In genomic region chr13:21330126-21330861, GRCh38 we compare ENCODE assay signal across 9 cellular contexts.
DNase-seq lines count a peak whose midpoint lies in the region; ATAC-seq lines count a peak whose summit lies in the region.
"Had no signal": no experiment of that assay in that cellular context is flagged by ENCODE, and none has a peak within 500 bp of the region (broad histone marks: within the 10 kb centered on the region; RNA-seq: fewer than 3 reads in every experiment).

No MANE protein-coding gene starts in this region.

- ATAC-seq in GM19035 (IDR thresholded peaks at IDR 0.05; ENCODE audit: unreplicated experiment): peak; percentile 87
- peak; percentile 85 for ATAC-seq in HG02885 (IDR thresholded peaks at IDR 0.05; ENCODE audit: poor library complexity, unreplicated experiment)
- no peak for ATAC-seq in T-helper 17 cell
- ATAC-seq in Right ventricle myocardium superior (ENCODE audit: poor library complexity): no peak

- peaks cover 25% of the 10 kb centered on the region for H3K4me1 ChIP-seq in CD4-positive, alpha-beta memory T cell (ENCODE audit: insufficient read depth, low read length)
- H3K4me1 ChIP-seq: breast epithelium had no signal

- H3K4me3 ChIP-seq in CD4-positive, alpha-beta memory T cell (ENCODE audit: low read length in 2 of 2): peak overlapping the region in 1 of 2 donors; percentile 1
- H3K4me3 ChIP-seq: breast epithelium had no signal

- H3K36me3 Mint-ChIP-seq in CD4-positive, alpha-beta memory T cell: peaks cover 0 to 6% of the 10 kb centered on the region in 2 donors
- H3K36me3 Mint-ChIP-seq in T-helper 17 cell (ENCODE audit: low read depth): peaks cover 5% of the 10 kb centered on the region

- CTCF ChIA-PET in CD4-positive, alpha-beta memory T cell (lab: Charles Lee; ENCODE audit: partially characterized antibody): interaction anchor here (0.6 to 0.9 kb wide), 2 partner anchors 32 to 33 kb away, joined by 3 to 4 read pairs; no protein-coding TSS in a partner anchor

- peak overlapping the region in 6 of 8 donors; percentile 2 to 61 (median 38) for H3K4me3 Mint-ChIP-seq in CD4-positive, alpha-beta memory T cell
- H3K4me3 Mint-ChIP-seq in T-helper 17 cell: no peak overlapping the region

- no peak for DNase-seq in CD4-positive, alpha-beta memory T cell
- DNase-seq in T-helper 17 cell: no peak
- no peak for DNase-seq in SW480 (ENCODE audit: low spot score)
- DNase-seq in NCI-H226: no peak
- no peak for DNase-seq in NCI-H1048 (lab: John Stamatoyannopoulos, UW)
- no peak for DNase-seq in Right ventricle myocardium superior

- no peaks in the 10 kb centered on the region for H3K27me3 Mint-ChIP-seq in CD4-positive, alpha-beta memory T cell
- no peaks in the 10 kb centered on the region for H3K27me3 Mint-ChIP-seq in T-helper 17 cell

- H3K9me3 ChIP-seq in CD4-positive, alpha-beta memory T cell (ENCODE audit: control insufficient read depth in 1 of 2, low read length in 2 of 2): no peaks in the 10 kb centered on the region
- H3K9me3 ChIP-seq in T-helper 17 cell (ENCODE audit: control insufficient read depth, low read length, poor library complexity, severe bottlenecking): no peaks in the 10 kb centered on the region

- H3K27ac ChIP-seq in CD4-positive, alpha-beta memory T cell (ENCODE audit: low read depth, low read length): no peak overlapping the region
- H3K27ac ChIP-seq: breast epithelium had no signal

- peaks cover 0 to 1% (median 0%) of the 10 kb centered on the region in 8 donors for H3K9me3 Mint-ChIP-seq in CD4-positive, alpha-beta memory T cell

- no peaks in the 10 kb centered on the region for H3K27me3 ChIP-seq in CD4-positive, alpha-beta memory T cell (ENCODE audit: insufficient read depth, low read length)
- H3K27me3 ChIP-seq: breast epithelium had no signal

- intact Hi-C loops in CD4-positive, alpha-beta memory T cell (cut with micrococcal nuclease): no loop called here
- intact Hi-C loops in Right ventricle myocardium superior (cut with DNase I): no loop called here

- POLR2A ChIA-PET in CD4-positive, alpha-beta memory T cell (lab: Charles Lee; ENCODE audit: partially characterized antibody): no interaction called here

- peaks cover 15 to 31% (median 25%) of the 10 kb centered on the region in 4 donors for H3K4me1 Mint-ChIP-seq in CD4-positive, alpha-beta memory T cell
- H3K4me1 Mint-ChIP-seq in T-helper 17 cell: peaks cover 22% of the 10 kb centered on the region

- H3K27ac Mint-ChIP-seq in CD4-positive, alpha-beta memory T cell: peak overlapping the region in 5 of 7 donors; percentile 11 to 47 (median 23)
- H3K27ac Mint-ChIP-seq in T-helper 17 cell: peak overlapping the region; percentile 47

- no peaks in the 10 kb centered on the region for H3K36me3 ChIP-seq in CD4-positive, alpha-beta memory T cell (ENCODE audit: insufficient read depth, low read length)
- H3K36me3 ChIP-seq: breast epithelium had no signal

Comparison
In these comparisons a context has a peak if more than half of its experiments do, and no peak if none do; other contexts are left out.
1. ATAC-seq: peak in GM19035 (single experiment) and HG02885 (single experiment); none in T-helper 17 cell (single experiment) and Right ventricle myocardium superior (single experiment).